Comparison of ENCODE assay signal across 11 cellular contexts in genomic region chr14:92577321-92577742, GRCh38.
DNase-seq lines count a peak whose midpoint lies in the region; ATAC-seq and TF ChIP-seq lines count a peak whose summit lies in the region.
"Had no signal": no experiment of that assay in that cellular context is flagged by ENCODE, and none has a peak within 500 bp of the region (broad histone marks: within the 10 kb centered on the region; RNA-seq: fewer than 3 reads in every experiment).

No MANE protein-coding gene starts in this region.

- H2AFZ ChIP-seq in neuronal stem cell (ENCODE audit: low read length) = no peak overlapping the region

- H3K27ac ChIP-seq in neuronal stem cell (replicated peaks; ENCODE audit: low read length) = no peak overlapping the region
- H3K27ac ChIP-seq in sigmoid colon = peak overlapping the region in 2 of 4 donors; percentile 42 to 58
- H3K27ac ChIP-seq: psoas muscle, testis had no signal

- H3K79me1 ChIP-seq in neuronal stem cell (ENCODE audit: low read depth, low read length) = no peaks in the 10 kb centered on the region

- no peak for TF ChIP-seq POLR2A in sigmoid colon (IDR thresholded peaks at IDR 0.05)

- H3K18ac ChIP-seq in neuronal stem cell (ENCODE audit: low read length) = no peak overlapping the region

- H2BK15ac ChIP-seq in neuronal stem cell (ENCODE audit: low read length) = no peak overlapping the region

- no peak overlapping the region for H4K8ac ChIP-seq in neuronal stem cell (ENCODE audit: low read depth, low read length)

- H2AK5ac ChIP-seq in neuronal stem cell (ENCODE audit: low read depth, low read length) = no peak overlapping the region

- H3K36me3 ChIP-seq in neuronal stem cell (replicated peaks in 1 of 2; ENCODE audit: control insufficient read depth in 2 of 2, insufficient read depth in 2 of 2, low read length in 2 of 2) (peaks cover 0 to 12% of the 10 kb centered on the region in 2 donors), sigmoid colon (peaks cover 0 to 49% (median 15%) of the 10 kb centered on the region in 4 donors)

- H3K27me3 Mint-ChIP-seq in central memory CD8-positive, alpha-beta T cell = no peaks in the 10 kb centered on the region

- H3K14ac ChIP-seq in neuronal stem cell (ENCODE audit: low read length) = no peak overlapping the region

- H3K4me1 ChIP-seq in neuronal stem cell (ENCODE audit: control insufficient read depth in 2 of 2, insufficient read depth in 1 of 2, low read depth in 1 of 2, low read length in 2 of 2) (no peaks in the 10 kb centered on the region), sigmoid colon (peaks cover 0 to 45% (median 18%) of the 10 kb centered on the region in 4 donors)
- H3K4me1 ChIP-seq: psoas muscle, testis had no signal

- no peak overlapping the region for H3K4me3 ChIP-seq in neuronal stem cell (ENCODE audit: low read length in 2 of 2)
- H3K4me3 ChIP-seq in sigmoid colon = no peak overlapping the region
- H3K4me3 ChIP-seq: psoas muscle, testis had no signal

- intact Hi-C loops in sigmoid colon (cut with DNase I) = no loop called here

- peaks cover 13% of the 10 kb centered on the region for H3K36me3 Mint-ChIP-seq in central memory CD8-positive, alpha-beta T cell (ENCODE audit: insufficient read depth)

- H2BK5ac ChIP-seq in neuronal stem cell (ENCODE audit: low read length) = no peak overlapping the region

- no peak overlapping the region for H2BK120ac ChIP-seq in neuronal stem cell (ENCODE audit: low read depth, low read length)

- no CpG with 5 or more reads among the region's 13 CpGs for WGBS in neuronal stem cell (ENCODE audit: extremely low coverage in 2 of 2, insufficient read length in 2 of 2, insufficient replicate concordance in 1 of 2), 2 donors
- 56 to 80% methylated on average over 13 of the region's 13 CpGs for WGBS in sigmoid colon, 2 donors

- H3K27me3 ChIP-seq in neuronal stem cell (ENCODE audit: control insufficient read depth in 3 of 3, insufficient read depth in 3 of 3, low read depth in 1 of 3, low read length in 3 of 3) (no peaks in the 10 kb centered on the region), sigmoid colon (no peaks in the 10 kb centered on the region)
- H3K27me3 ChIP-seq: testis had no signal

- peak in 1 of 2 donors; percentile 25 for DNase-seq in central memory CD8-positive, alpha-beta T cell (ENCODE audit: low spot score in 2 of 2)
- DNase-seq in iPS-NIHi11 (ENCODE audit: low spot score) = no peak
- DNase-seq in neuronal stem cell (ENCODE audit: low spot score) = no peak
- no peak for DNase-seq in sigmoid colon
- DNase-seq in MV-4-11 (lab: John Stamatoyannopoulos, UW) = no peak
- DNase-seq: glutamatergic neuron, psoas muscle, testis had no signal

- H4K91ac ChIP-seq in neuronal stem cell (ENCODE audit: low read depth, low read length, poor library complexity) = no peak overlapping the region

- no peak overlapping the region for H3K4me2 ChIP-seq in neuronal stem cell (ENCODE audit: insufficient read depth, low read length, poor library complexity, severe bottlenecking)

- no peak for TF ChIP-seq CTCF in sigmoid colon (IDR thresholded peaks at IDR 0.05)

- no peaks in the 10 kb centered on the region for H3K9me3 Mint-ChIP-seq in central memory CD8-positive, alpha-beta T cell

- H3K27ac Mint-ChIP-seq in central memory CD8-positive, alpha-beta T cell (ENCODE audit: low read depth) = peak overlapping the region; percentile 90

- no peak overlapping the region for H2BK12ac ChIP-seq in neuronal stem cell (ENCODE audit: low read length)

- H3K4me3 Mint-ChIP-seq in central memory CD8-positive, alpha-beta T cell = peak overlapping the region; percentile 82

- H3K4ac ChIP-seq in neuronal stem cell (ENCODE audit: low read length) = no peak overlapping the region

- H3K9me3 ChIP-seq in neuronal stem cell (replicated peaks in 1 of 2; ENCODE audit: control insufficient read depth in 2 of 2, insufficient read depth in 1 of 2, low read depth in 1 of 2, low read length in 2 of 2) = peaks cover 0 to 2% of the 10 kb centered on the region in 2 donors
- no peaks in the 10 kb centered on the region for H3K9me3 ChIP-seq in sigmoid colon
- H3K9me3 ChIP-seq: psoas muscle, testis had no signal

- TF ChIP-seq EP300 in sigmoid colon (IDR thresholded peaks at IDR 0.05) = no peak

- peaks cover 63% of the 10 kb centered on the region for H3K4me1 Mint-ChIP-seq in central memory CD8-positive, alpha-beta T cell

- H3K9ac ChIP-seq in neuronal stem cell (ENCODE audit: low read depth, low read length, poor library complexity) = no peak overlapping the region

- H3K23ac ChIP-seq in neuronal stem cell (ENCODE audit: low read depth, low read length, poor library complexity) = no peak overlapping the region

- peak; percentile 66 for ATAC-seq in GM18508 (IDR thresholded peaks at IDR 0.05; ENCODE audit: insufficient read depth, unreplicated experiment)
- peak; percentile 75 for ATAC-seq in GM21515 (IDR thresholded peaks at IDR 0.05; ENCODE audit: unreplicated experiment)
- peak; percentile 51 for ATAC-seq in HG03457 (IDR thresholded peaks at IDR 0.05; ENCODE audit: unreplicated experiment)
- peak; percentile 89 for ATAC-seq in central memory CD8-positive, alpha-beta T cell (replicated peaks; ENCODE audit: extremely low read depth, poor library complexity, severe bottlenecking)
- ATAC-seq: psoas muscle had no signal
